In the genomic region with DNA sequence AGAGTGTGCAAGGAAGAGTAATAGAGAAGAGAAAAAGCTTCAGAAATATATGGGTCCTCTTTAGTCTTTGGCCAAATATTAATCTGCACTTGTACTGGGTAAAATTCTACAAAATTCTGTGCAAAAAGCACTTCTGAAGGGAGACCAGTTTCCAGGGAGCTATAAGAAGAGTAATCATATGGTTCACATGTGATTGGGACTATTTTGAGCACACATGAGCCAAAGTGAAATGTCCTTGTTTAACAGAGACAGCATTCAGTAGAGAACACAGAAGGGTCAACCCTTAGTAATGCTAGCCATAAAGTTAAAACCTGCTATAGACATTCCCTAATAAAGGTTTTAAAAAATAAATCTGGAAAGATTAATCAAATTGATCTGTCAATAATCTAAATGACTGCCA, we compare ENCODE assay signal across 30 cellular contexts. TPM values are rescaled to one million over a fixed set of nuclear protein-coding genes. Genes with fewer than 3 reads are reported as not detected.
"Had no signal": no experiment of that assay in that cellular context is flagged by ENCODE, and none has a peak within 500 bp of the region (broad histone marks: within the 10 kb centered on the region; RNA-seq: fewer than 3 reads in every experiment).

No MANE protein-coding gene starts in this region.

- ATAC-seq: activated naive CD4-positive, alpha-beta T cell treated with anti-CD3 and anti-CD28 coated beads, Interleukin-2, amount 50 U/mL, for 72 hours; activated naive CD8-positive, alpha-beta T cell treated with anti-CD3 and anti-CD28 coated beads, Interleukin-2, amount 50 U/mL, for 24 hours; activated T-cell treated with anti-CD3 and anti-CD28 coated beads, Interleukin-2, amount 50 U/mL, for 4 hours; activated T-cell treated with anti-CD3 and anti-CD28 coated beads, Interleukin-2, amount 50 U/mL, for 72 hours; activated T-helper 17 cell treated with anti-CD3 and anti-CD28 coated beads, Interleukin-2, amount 50 U/mL, for 72 hours; body of pancreas had no signal

- DNase-seq: activated effector memory CD4-positive, alpha-beta T cell treated with anti-CD3 and anti-CD28 coated beads, Interleukin-2, amount 50 U/mL, for 16 hours; activated effector memory CD4-positive, alpha-beta T cell treated with Interleukin-2 at 50 U/mL for 16 hours; activated gamma-delta T cell; activated gamma-delta T cell treated with Interleukin-2 at 50 U/mL for 16 hours; activated naive CD4-positive, alpha-beta T cell; activated naive CD4-positive, alpha-beta T cell treated with anti-CD3 and anti-CD28 coated beads for 36 hours; activated naive CD4-positive, alpha-beta T cell treated with anti-CD3 and anti-CD28 coated beads, Interleukin-2, amount 10 ng/mL, durations not matched to agents 7 days and 5 days; activated naive CD4-positive, alpha-beta T cell treated with anti-CD3 and anti-CD28 coated beads, Interleukin-2, amount 50 U/mL, for 16 hours; activated naive CD4-positive, alpha-beta T cell treated with Interleukin-2 at 50 U/mL for 16 hours; activated naive CD8-positive, alpha-beta T cell treated with anti-CD3 and anti-CD28 coated beads for 36 hours; activated naive CD8-positive, alpha-beta T cell treated with anti-CD3 and anti-CD28 coated beads, Interleukin-2, amount 10 ng/mL, durations not matched to agents 7 days and 5 days; activated naive CD8-positive, alpha-beta T cell treated with anti-CD3 and anti-CD28 coated beads, Interleukin-2, amount 50 U/mL, for 24 hours; activated T-cell treated with anti-CD3 and anti-CD28 coated beads, Interleukin-2, amount 50 U/mL, for 24 hours; activated T-cell treated with anti-CD3 and anti-CD28 coated beads, Interleukin-2, amount 50 U/mL, for 4 hours; activated T-cell treated with anti-CD3 and anti-CD28 coated beads, Interleukin-2, amount 50 U/mL, for 48 hours; activated T-cell treated with anti-CD3 and anti-CD28 coated beads, Interleukin-2, amount 50 U/mL, for 72 hours; adrenal gland; amniotic stem cell; amygdala; anterior cingulate cortex; aorta; body of pancreas; brain microvascular endothelial cell; caudate nucleus; central memory CD4-positive, alpha-beta T cell; cerebellar nuclear complex had no signal

RNA-seq across cellular contexts. Expression of gene ACVR1C, which starts 49.3 kb away (rescaled TPM):
- total RNA-seq: ascending aorta had no signal
- polyA plus RNA-seq: cardiac muscle cell had no signal
